Comparison of ENCODE assay signal across 8 cellular contexts in the genomic region with DNA sequence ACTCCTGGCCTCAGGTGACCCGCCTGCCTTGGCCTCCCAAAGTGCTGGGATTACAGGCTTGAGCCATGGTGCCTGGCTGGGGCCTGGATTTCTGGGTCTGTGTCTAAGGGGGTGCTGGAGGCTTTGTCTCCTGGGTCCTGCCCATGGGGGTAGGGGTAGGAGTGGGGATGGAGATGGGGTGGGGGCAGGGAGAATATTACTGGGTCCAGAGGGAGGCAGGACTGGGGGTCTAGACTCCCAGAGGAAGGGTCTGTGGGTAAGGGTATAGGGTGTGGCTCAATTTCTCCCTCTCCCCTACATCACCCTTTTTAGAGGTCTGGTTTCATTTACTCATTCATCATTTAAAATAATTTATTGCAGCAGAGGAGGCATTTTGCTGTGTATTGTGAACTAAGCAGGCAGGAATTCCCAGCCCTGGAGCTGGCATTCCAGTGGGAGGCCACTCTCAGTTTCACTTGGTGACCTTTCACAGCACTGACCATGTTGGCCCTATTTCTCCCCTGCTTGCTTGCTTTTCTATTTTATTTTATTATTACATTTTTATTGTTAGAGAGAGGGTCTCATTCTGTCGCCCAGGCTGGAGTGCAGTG. TPM values are rescaled to one million over a fixed set of nuclear protein-coding genes. Genes with fewer than 3 reads are reported as not detected.
DNase-seq lines count a peak whose midpoint lies in the region; ATAC-seq and TF ChIP-seq lines count a peak whose summit lies in the region.

No MANE protein-coding gene starts in this region.

- H3K4me3 ChIP-seq in heart left ventricle (peak overlapping the region in 10 of 12 donors; percentile 56 to 80 (median 68)), transverse colon (peak overlapping the region in 2 of 4 donors; percentile 58 to 73)

- 80 to 92% (median 82%) methylated on average over 2 of the region's 2 CpGs for WGBS in heart left ventricle, 4 donors
- WGBS in transverse colon (ENCODE audit: low coverage in 1 of 2), 2 donors = 33 to 51% methylated on average over 1 to 2 of the region's 2 CpGs

- peaks cover 26% of the 10 kb centered on the region for H3K4me1 Mint-ChIP-seq in activated T-helper 17 cell treated with anti-CD3 and anti-CD28 coated beads, Interleukin-2, amount 50 U/mL, for 72 hours
- H3K4me1 Mint-ChIP-seq in immature natural killer cell = peaks cover 61 to 63% of the 10 kb centered on the region in 2 donors

- H3K27ac ChIP-seq in heart left ventricle (peak overlapping the region in 10 of 12 donors; percentile 15 to 89 (median 80)), transverse colon (peak overlapping the region; percentile 88 to 97 (median 92))

- H3K27ac Mint-ChIP-seq in activated T-helper 17 cell treated with anti-CD3 and anti-CD28 coated beads, Interleukin-2, amount 50 U/mL, for 72 hours = peak overlapping the region; percentile 91
- H3K27ac Mint-ChIP-seq in immature natural killer cell = peak overlapping the region; percentile 97 to 99 (median 98)

- H3K27me3 ChIP-seq in heart left ventricle (no peaks in the 10 kb centered on the region), transverse colon (no peaks in the 10 kb centered on the region)

- in situ Hi-C loops in transverse colon (cut with MboI; ENCODE audit: low pct_ligation_motif_present in 1 of 4, low pct_unique_long_range_greater_than_20kb in 1 of 4, low sequenced_read_pairs in 3 of 4) = no loop called here

- no peaks in the 10 kb centered on the region for H3K9me3 Mint-ChIP-seq in activated T-helper 17 cell treated with anti-CD3 and anti-CD28 coated beads, Interleukin-2, amount 50 U/mL, for 72 hours
- H3K9me3 Mint-ChIP-seq in immature natural killer cell = no peaks in the 10 kb centered on the region

- peak overlapping the region; percentile 81 for H3K4me3 Mint-ChIP-seq in activated T-helper 17 cell treated with anti-CD3 and anti-CD28 coated beads, Interleukin-2, amount 50 U/mL, for 72 hours
- peak overlapping the region; percentile 89 to 99 (median 96) for H3K4me3 Mint-ChIP-seq in immature natural killer cell

- ATAC-seq in heart left ventricle (no peak), Right ventricle myocardium superior (ENCODE audit: poor library complexity) (no peak)
- no peak for ATAC-seq in activated T-helper 17 cell treated with anti-CD3 and anti-CD28 coated beads, Interleukin-2, amount 50 U/mL, for 72 hours (replicated peaks)

- H3K36me3 Mint-ChIP-seq in activated T-helper 17 cell treated with anti-CD3 and anti-CD28 coated beads, Interleukin-2, amount 50 U/mL, for 72 hours (ENCODE audit: low read depth) = peaks cover 46% of the 10 kb centered on the region
- H3K36me3 Mint-ChIP-seq in immature natural killer cell = peaks cover 9 to 19% (median 10%) of the 10 kb centered on the region in 3 donors

- peaks cover 0 to 22% (median 11%) of the 10 kb centered on the region in 9 donors for H3K36me3 ChIP-seq in heart left ventricle
- H3K36me3 ChIP-seq in transverse colon = peaks cover 0 to 6% (median 1%) of the 10 kb centered on the region in 4 donors

- no peak for DNase-seq in heart left ventricle
- no peak for DNase-seq in Right ventricle myocardium superior
- no peak for DNase-seq in immature natural killer cell
- no peak for DNase-seq in transverse colon
- no peak for DNase-seq in hippocampal formation (lab: John Stamatoyannopoulos, UW)
- no peak for DNase-seq in 8988T
- DNase-seq in activated CD4-positive, alpha-beta T cell treated with anti-CD3 and anti-CD28 coated beads for 1 hour = no peak

- no peaks in the 10 kb centered on the region for H3K27me3 Mint-ChIP-seq in activated T-helper 17 cell treated with anti-CD3 and anti-CD28 coated beads, Interleukin-2, amount 50 U/mL, for 72 hours
- H3K27me3 Mint-ChIP-seq in immature natural killer cell (ENCODE audit: low read depth in 3 of 3) = peaks cover 14 to 36% (median 23%) of the 10 kb centered on the region in 3 donors

- TF ChIP-seq POLR2A in heart left ventricle (IDR thresholded peaks at IDR 0.05) (no peak), transverse colon (IDR thresholded peaks at IDR 0.05) (no peak)

- TF ChIP-seq CTCF in heart left ventricle (IDR thresholded peaks at IDR 0.05) (no peak), transverse colon (IDR thresholded peaks at IDR 0.05) (no peak)

- H3K4me1 ChIP-seq in heart left ventricle (peaks cover 0 to 71% (median 10%) of the 10 kb centered on the region in 12 donors), transverse colon (peaks cover 9 to 33% (median 17%) of the 10 kb centered on the region in 4 donors)

- no peak for TF ChIP-seq EP300 in transverse colon (IDR thresholded peaks at IDR 0.05; ENCODE audit: low read depth)

- intact Hi-C loops in heart left ventricle (cut with DNase I) (loop anchor here in 3 of 10 donors (2.0 kb wide), 2 partner anchors 28 to 30 kb away; no protein-coding TSS in a partner anchor), Right ventricle myocardium superior (cut with DNase I) (no loop called here), transverse colon (cut with DNase I; ENCODE audit: low total_unique reads) (no loop called here)

- H3K9me3 ChIP-seq in heart left ventricle (no peaks in the 10 kb centered on the region), transverse colon (no peaks in the 10 kb centered on the region)

RNA-seq across cellular contexts. Expression of a gene that starts 0.8 kb away (rescaled TPM):
- total RNA-seq in heart left ventricle (10 to 100 TPM in 1 of 9 donors, 1 to 10 TPM in 7, under 1 TPM in 1; 0.79 to 12.3 (median 3.0) TPM), Right ventricle myocardium superior (2.6 TPM), transverse colon (10 to 100 TPM in 3 of 4 donors, 1 to 10 TPM in 1; 7.5 to 29.5 (median 13.1) TPM)
- polyA plus RNA-seq in heart left ventricle (1 to 10 TPM; 2.8 to 3.1 TPM), immature natural killer cell (1 to 10 TPM; 2.7 to 8.0 (median 2.9) TPM)
- total RNA-seq in activated T-helper 17 cell treated with anti-CD3 and anti-CD28 coated beads, Interleukin-2, amount 50 U/mL, for 72 hours = 100 to 1,000 TPM in 1 of 2 donors, 10 to 100 TPM in 1; 35.8 to 113 TPM

RNA-seq across cellular contexts. Expression of a gene that starts 1.2 kb away (rescaled TPM):
- total RNA-seq in heart left ventricle = 10 to 100 TPM in 2 of 9 donors, 1 to 10 TPM in 6, not detected in 1; 2.3 to 31.7 (median 4.7) TPM
- polyA plus RNA-seq in heart left ventricle = 10 to 100 TPM in 1 of 2 donors, 1 to 10 TPM in 1; 3.2 to 10.1 TPM
- 4.1 TPM for total RNA-seq in Right ventricle myocardium superior
- total RNA-seq in activated T-helper 17 cell treated with anti-CD3 and anti-CD28 coated beads, Interleukin-2, amount 50 U/mL, for 72 hours = 10 to 100 TPM; 45.5 to 47.6 TPM
- 1,000 to 10,000 TPM; 1,885 to 2,801 (median 2,654) TPM for polyA plus RNA-seq in immature natural killer cell
- total RNA-seq in transverse colon = 1 to 10 TPM in 1 of 4 donors, not detected in 3; 9.4 TPM

RNA-seq across cellular contexts. Expression of a gene that starts 6.9 kb away (rescaled TPM):
- total RNA-seq in heart left ventricle (100 to 1,000 TPM in 2 of 9 donors, 10 to 100 TPM in 7; 12.6 to 237 (median 19.4) TPM), Right ventricle myocardium superior (28.3 TPM), transverse colon (10 to 100 TPM; 25.6 to 81.5 (median 52.2) TPM)
- polyA plus RNA-seq in heart left ventricle (10 to 100 TPM; 17.1 to 42.7 TPM), immature natural killer cell (1,000 to 10,000 TPM; 2,771 to 3,312 (median 2,871) TPM)
- total RNA-seq in activated T-helper 17 cell treated with anti-CD3 and anti-CD28 coated beads, Interleukin-2, amount 50 U/mL, for 72 hours = not detected

RNA-seq across cellular contexts. Expression of a gene that starts 32.8 kb away (rescaled TPM):
- total RNA-seq in heart left ventricle (10 to 100 TPM in 8 of 9 donors, 1 to 10 TPM in 1; 8.9 to 44.3 (median 25.3) TPM), Right ventricle myocardium superior (17.8 TPM), transverse colon (10 to 100 TPM in 1 of 4 donors, 1 to 10 TPM in 2, under 1 TPM in 1; 1.00 to 10.5 (median 4.5) TPM)
- polyA plus RNA-seq in heart left ventricle (10 to 100 TPM in 1 of 2 donors, 1 to 10 TPM in 1; 2.1 to 19.0 TPM), immature natural killer cell (under 1 TPM in 1 of 3 donors, not detected in 2; 0.72 TPM)
- total RNA-seq in activated T-helper 17 cell treated with anti-CD3 and anti-CD28 coated beads, Interleukin-2, amount 50 U/mL, for 72 hours = 1 to 10 TPM; 2.3 to 2.6 TPM

RNA-seq across cellular contexts. Expression of a gene that starts 35.0 kb away (rescaled TPM):
- 10 to 100 TPM in 3 of 9 donors, 1 to 10 TPM in 6; 4.5 to 18.6 (median 8.5) TPM for total RNA-seq in heart left ventricle
- polyA plus RNA-seq in heart left ventricle = 10 to 100 TPM in 1 of 2 donors, 1 to 10 TPM in 1; 6.3 to 14.7 TPM
- total RNA-seq in Right ventricle myocardium superior = 6.1 TPM
- total RNA-seq in activated T-helper 17 cell treated with anti-CD3 and anti-CD28 coated beads, Interleukin-2, amount 50 U/mL, for 72 hours = 10 to 100 TPM in 1 of 2 donors, 1 to 10 TPM in 1; 9.8 to 15.1 TPM
- under 1 TPM; 0.17 to 0.62 (median 0.32) TPM for polyA plus RNA-seq in immature natural killer cell
- 10 to 100 TPM; 12.1 to 48.6 (median 16.6) TPM for total RNA-seq in transverse colon

Comparison
In these comparisons a context has a peak if more than half of its experiments do, and no peak if none do; other contexts are left out.
1. RNA of a gene that starts 6.9 kb away (total RNA-seq): 25.6 to 81.5 TPM in transverse colon, 28.3 TPM in Right ventricle myocardium superior (single experiment) and 12.6 to 237 TPM in heart left ventricle; not detected in activated T-helper 17 cell treated with anti-CD3 and anti-CD28 coated beads, Interleukin-2, amount 50 U/mL, for 72 hours; every median in the first group is over 10 times any median in the second.